In the genomic region with DNA sequence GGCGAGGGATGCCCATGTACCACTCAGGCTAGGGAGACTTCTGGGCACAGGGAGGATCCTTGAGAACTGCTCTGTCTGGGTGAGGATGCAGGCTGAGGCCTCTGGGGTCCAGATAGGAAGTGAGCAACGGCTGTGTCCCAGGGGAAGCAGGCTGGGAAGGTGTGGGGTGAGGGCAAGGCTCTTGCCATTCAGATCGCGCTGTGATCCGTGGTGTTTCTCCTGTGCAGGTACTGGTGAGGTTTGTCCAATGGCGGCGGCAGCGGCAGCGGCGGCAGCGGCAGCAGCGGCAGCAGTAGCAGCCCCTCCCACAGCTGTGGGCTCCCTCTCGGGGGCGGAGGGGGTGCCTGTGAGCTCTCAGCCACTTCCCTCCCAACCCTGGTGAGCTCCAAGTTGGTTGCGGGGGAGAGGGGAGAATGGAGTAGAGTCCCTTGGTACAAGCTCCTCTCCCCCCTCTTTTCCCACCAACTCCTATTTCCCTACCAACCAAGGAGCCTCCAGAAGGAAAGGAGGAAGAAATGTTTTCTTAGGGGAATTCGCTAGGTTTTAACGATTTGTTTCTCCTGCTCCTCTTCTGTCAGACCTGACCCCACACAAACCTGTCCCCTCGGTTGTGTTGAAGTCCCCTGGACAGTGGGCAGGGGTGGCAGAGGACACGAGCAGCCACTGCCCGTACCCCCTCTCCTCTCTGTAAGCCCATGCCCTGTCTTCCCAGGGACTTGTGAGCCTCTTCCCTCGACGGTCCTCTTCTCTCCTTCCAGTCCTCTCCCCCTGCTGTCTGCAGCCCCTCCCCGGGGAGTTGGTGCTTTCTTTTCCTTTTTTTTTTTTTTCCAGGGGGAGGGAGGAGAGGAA, we compare ENCODE assay signal across 1 cellular context.
TF ChIP-seq lines count a peak whose summit lies in the region.

No MANE protein-coding gene starts in this region.

TF ChIP-seq in H1, 55 proteins besides CTCF, POLR2A, EP300 and RAD21:
- TF ChIP-seq ZNF274 (IDR thresholded peaks at IDR 0.05; ENCODE audit: borderline replicate concordance, extremely low read depth, low read length): no peak
- TF ChIP-seq RXRA (IDR thresholded peaks at IDR 0.05; ENCODE audit: insufficient read depth, low read depth, low read length): no peak
- no peak for TF ChIP-seq EGR1 (IDR thresholded peaks at IDR 0.05; ENCODE audit: borderline replicate concordance, low read depth, low read length)
- no peak for TF ChIP-seq CBX8 (IDR thresholded peaks at IDR 0.05; ENCODE audit: borderline replicate concordance, low read depth, low read length)
- TF ChIP-seq BRCA1 (IDR thresholded peaks at IDR 0.05; ENCODE audit: low read depth, low read length): no peak
- no peak for TF ChIP-seq JUND (IDR thresholded peaks at IDR 0.05; ENCODE audit: low read length)
- TF ChIP-seq GABPA (IDR thresholded peaks at IDR 0.05; ENCODE audit: borderline replicate concordance, insufficient read depth, low read length): no peak
- TF ChIP-seq CTBP2 (IDR thresholded peaks at IDR 0.05; ENCODE audit: borderline replicate concordance, insufficient read depth, insufficient read length, low read length): no peak
- TF ChIP-seq TEAD4 (IDR thresholded peaks at IDR 0.05; ENCODE audit: low read depth, low read length): no peak
- no peak for TF ChIP-seq SP4 (IDR thresholded peaks at IDR 0.05; ENCODE audit: low read length)
- no peak for TF ChIP-seq KDM5A (IDR thresholded peaks at IDR 0.05; ENCODE audit: low read length)
- TF ChIP-seq CHD2 (IDR thresholded peaks at IDR 0.05; ENCODE audit: low read length): no peak
- no peak for TF ChIP-seq TCF12 (IDR thresholded peaks at IDR 0.05; ENCODE audit: low read depth, low read length)
